Comparison of ENCODE assay signal across 8 cellular contexts in genomic region chr11:57248780-57249383, GRCh38. TPM values are rescaled to one million over a fixed set of nuclear protein-coding genes. Genes with fewer than 3 reads are reported as not detected.
DNase-seq lines count a peak whose midpoint lies in the region; ATAC-seq and TF ChIP-seq lines count a peak whose summit lies in the region.

No MANE protein-coding gene starts in this region.

- CTCF ChIA-PET in activated naive CD4-positive, alpha-beta T cell treated with anti-CD3 and anti-CD28 coated beads, Interleukin-2, amount 10 ng/mL, durations not matched to agents 7 days and 5 days (lab: Charles Lee): interaction anchor here (0.5 to 5.7 kb wide), 27 partner anchors 9 to 1535 kb away, joined by 3 to 94 read pairs (median 4); partner anchors contain the start of gene TNKS1BP1

- H3K36me3 Mint-ChIP-seq in activated naive CD4-positive, alpha-beta T cell treated with anti-CD3 and anti-CD28 coated beads, Interleukin-2, amount 10 ng/mL, durations not matched to agents 7 days and 5 days: no peaks in the 10 kb centered on the region
- H3K36me3 Mint-ChIP-seq in natural killer cell: no peaks in the 10 kb centered on the region

- H3K4me1 Mint-ChIP-seq in activated naive CD4-positive, alpha-beta T cell treated with anti-CD3 and anti-CD28 coated beads, Interleukin-2, amount 10 ng/mL, durations not matched to agents 7 days and 5 days: peaks cover 9% of the 10 kb centered on the region
- H3K4me1 Mint-ChIP-seq in natural killer cell: peaks cover 15% of the 10 kb centered on the region in 2 donors

- H3K36me3 ChIP-seq in ACC112 (ENCODE audit: insufficient read depth, low read length) (no peaks in the 10 kb centered on the region), heart right ventricle (no peaks in the 10 kb centered on the region)

- H2AFZ ChIP-seq in ACC112 (ENCODE audit: low read length, unreplicated experiment): peak overlapping the region; percentile 33

- TF ChIP-seq CTCF in GM13976 (IDR thresholded peaks at IDR 0.05; ENCODE audit: borderline replicate concordance, control extremely low read depth, extremely low read depth, insufficient read depth, missing control alignments): peak; percentile 34
- peak; percentile 60 to 80 (median 70) for TF ChIP-seq CTCF in heart right ventricle (IDR thresholded peaks at IDR 0.05)
- TF ChIP-seq CTCF in natural killer cell (IDR thresholded peaks at IDR 0.05): no peak

- peaks cover 28% of the 10 kb centered on the region for H3K27me3 ChIP-seq in ACC112 (ENCODE audit: insufficient read depth, low read length)
- H3K27me3 ChIP-seq in heart right ventricle: peaks cover 0 to 8% (median 0%) of the 10 kb centered on the region in 7 donors

- WGBS in heart right ventricle, 2 donors: 21 to 22% methylated on average over 9 of the region's 9 CpGs

- intact Hi-C loops in heart right ventricle (cut with DNase I): loop anchor here (1.0 to 5.0 kb wide), 14 partner anchors 29 to 408 kb away; no protein-coding TSS in a partner anchor
- intact Hi-C loops in natural killer cell (cut with micrococcal nuclease): loop anchor here (1.0 kb wide), 2 partner anchors 133 to 408 kb away; no protein-coding TSS in a partner anchor

- no peak overlapping the region for H3K4me3 Mint-ChIP-seq in activated naive CD4-positive, alpha-beta T cell treated with anti-CD3 and anti-CD28 coated beads, Interleukin-2, amount 10 ng/mL, durations not matched to agents 7 days and 5 days
- H3K4me3 Mint-ChIP-seq in natural killer cell: no peak overlapping the region

- ATAC-seq in HG02973 (IDR thresholded peaks at IDR 0.05; ENCODE audit: unreplicated experiment): peak; percentile 57
- peak; percentile 89 to 97 (median 93) for ATAC-seq in heart right ventricle
- no peak for ATAC-seq in natural killer cell

- DNase-seq in GM13976 (ENCODE audit: low spot score) (no peak), NCI-H446 (lab: John Stamatoyannopoulos, UW) (peak; percentile 42 to 77), heart right ventricle (peak; percentile 69 to 78), pulmonary artery endothelial cell (ENCODE audit: low read depth, low spot score) (peak; percentile 33), natural killer cell (no peak)
- DNase-seq in activated naive CD4-positive, alpha-beta T cell treated with anti-CD3 and anti-CD28 coated beads, Interleukin-2, amount 10 ng/mL, durations not matched to agents 7 days and 5 days: peak; percentile 30

- no peak overlapping the region for H3K27ac Mint-ChIP-seq in activated naive CD4-positive, alpha-beta T cell treated with anti-CD3 and anti-CD28 coated beads, Interleukin-2, amount 10 ng/mL, durations not matched to agents 7 days and 5 days
- no peak overlapping the region for H3K27ac Mint-ChIP-seq in natural killer cell

- peaks cover 11% of the 10 kb centered on the region for H3K27me3 Mint-ChIP-seq in activated naive CD4-positive, alpha-beta T cell treated with anti-CD3 and anti-CD28 coated beads, Interleukin-2, amount 10 ng/mL, durations not matched to agents 7 days and 5 days
- peaks cover 19 to 28% of the 10 kb centered on the region in 2 donors for H3K27me3 Mint-ChIP-seq in natural killer cell (ENCODE audit: low read depth in 2 of 2)

- H3K4me3 ChIP-seq in ACC112 (ENCODE audit: low read depth, low read length): peak overlapping the region; percentile 38
- H3K4me3 ChIP-seq in heart right ventricle: peak overlapping the region in 4 of 10 donors; percentile 2 to 30 (median 14)

- H3K9me3 Mint-ChIP-seq in activated naive CD4-positive, alpha-beta T cell treated with anti-CD3 and anti-CD28 coated beads, Interleukin-2, amount 10 ng/mL, durations not matched to agents 7 days and 5 days: no peaks in the 10 kb centered on the region
- no peaks in the 10 kb centered on the region for H3K9me3 Mint-ChIP-seq in natural killer cell

- no peaks in the 10 kb centered on the region for H3K9me3 ChIP-seq in heart right ventricle

- no peak overlapping the region for H3K27ac ChIP-seq in ACC112 (ENCODE audit: low read depth, low read length)
- H3K27ac ChIP-seq in heart right ventricle: peak overlapping the region in 6 of 10 donors; percentile 12 to 75 (median 50)

- H3K4me1 ChIP-seq in ACC112 (ENCODE audit: control insufficient read depth, insufficient read depth, low read length, unreplicated experiment) (peaks cover 10% of the 10 kb centered on the region), heart right ventricle (peaks cover 0 to 45% (median 27%) of the 10 kb centered on the region in 9 donors)

- H3K79me2 ChIP-seq in ACC112 (ENCODE audit: control insufficient read depth, insufficient read depth, low read length, unreplicated experiment): no peaks in the 10 kb centered on the region

- in situ Hi-C loops in GM13976 (cut with MboI; ENCODE audit: low sequenced_read_pairs, unreplicated experiment): loop anchor here (25.0 kb wide), 1 partner anchor 137 kb away; no protein-coding TSS in a partner anchor

RNA-seq across cellular contexts. Expression of gene APLNR, which starts 11.8 kb away (rescaled TPM):
- 10 to 100 TPM in 7 of 10 donors, 1 to 10 TPM in 3; 7.5 to 39.3 (median 13.9) TPM for total RNA-seq in heart right ventricle
- 1 to 10 TPM; 2.0 to 7.2 TPM for polyA plus RNA-seq in heart right ventricle
- not detected in 2 replicates for total RNA-seq in pulmonary artery endothelial cell
- under 1 TPM in 1 of 3 donors, not detected in 2; 0.07 TPM for total RNA-seq in natural killer cell

Comparison
In these comparisons a context has a peak if more than half of its experiments do, and no peak if none do; other contexts are left out.
1. DNase-seq: peak in NCI-H446 (2 of 2), activated naive CD4-positive, alpha-beta T cell treated with anti-CD3 and anti-CD28 coated beads, Interleukin-2, amount 10 ng/mL, durations not matched to agents 7 days and 5 days (single experiment), heart right ventricle (2 of 2) and pulmonary artery endothelial cell (single experiment); none in GM13976 (single experiment) and natural killer cell (single experiment).
2. ATAC-seq: peak in HG02973 (single experiment) and heart right ventricle (8 of 8); none in natural killer cell (0 of 3).